In genomic region chr3:33439421-33440327, GRCh38 we compare ENCODE assay signal across 8 cellular contexts.
DNase-seq lines count a peak whose midpoint lies in the region; TF ChIP-seq lines count a peak whose summit lies in the region.

No MANE protein-coding gene starts in this region.

- POLR2A ChIA-PET in HEK293T (lab: Yijun Ruan, JAX), result interaction anchor here (0.6 to 4.9 kb wide), 7 partner anchors 12 to 870 kb away, joined by 3 to 54 read pairs (median 4); partner anchors contain the start of gene PDCD6IP

- peak overlapping the region; percentile 95 for H3K4me3 ChIP-seq in NB4 (ENCODE audit: low read depth, low read length)
- H3K4me3 ChIP-seq in mucosa of stomach (ENCODE audit: low read length), result peak overlapping the region; percentile 78

- DNase-seq in NCI-H510A treated with DMSO at 0.1 percent for 48 hours (lab: John Stamatoyannopoulos, UW) (peak; percentile 15), NCI-H510A (lab: John Stamatoyannopoulos, UW) (no peak), HEK293T (ENCODE audit: extremely low spot score) (peak; percentile 45), NB4 (ENCODE audit: low read depth) (peak; percentile 65), activated T-cell treated with anti-CD3 and anti-CD28 coated beads for 48 hours (ENCODE audit: low read depth) (peak; percentile 40), erythroblast (lab: John Stamatoyannopoulos, UW) (peak; percentile 76 to 91)
- peak; percentile 29 for DNase-seq in stimulated activated naive CD4-positive, alpha-beta T cell treated with Interleukin-2 at 50 U/mL for 16 hours (lab: John Stamatoyannopoulos, UW)

- TF ChIP-seq CTCF in NB4 (IDR thresholded peaks at IDR 0.05; ENCODE audit: low read depth, low read length), result no peak

- no peaks in the 10 kb centered on the region for H3K27me3 ChIP-seq in mucosa of stomach (ENCODE audit: control insufficient read depth, insufficient read depth, low read length)

- no peaks in the 10 kb centered on the region for H3K36me3 ChIP-seq in mucosa of stomach (ENCODE audit: control insufficient read depth, insufficient read depth, low read length)

- TF ChIP-seq POLR2A in NB4 (IDR thresholded peaks at IDR 0.05; ENCODE audit: extremely low read depth, insufficient read length) (no peak), erythroblast (IDR thresholded peaks at IDR 0.05; ENCODE audit: low read length) (no peak)

- H3K9me3 ChIP-seq in mucosa of stomach (ENCODE audit: control insufficient read depth, low read length), result no peaks in the 10 kb centered on the region

- H3K4me1 ChIP-seq in mucosa of stomach (ENCODE audit: control insufficient read depth, insufficient read depth, low read length), result peaks cover 38% of the 10 kb centered on the region

- CTCF ChIA-PET in HEK293T (lab: Yijun Ruan, JAX), result interaction anchor here (0.9 to 1.2 kb wide), 3 partner anchors 9 to 477 kb away, joined by 3 to 5 read pairs (median 3); no protein-coding TSS in a partner anchor

- peak overlapping the region; percentile 86 for H3K9ac ChIP-seq in mucosa of stomach (ENCODE audit: low read length)

TF ChIP-seq in HEK293T, 16 proteins besides CTCF, POLR2A, EP300 and RAD21:
- TF ChIP-seq L3MBTL2 (conservative IDR thresholded peaks at IDR 0.05) (peak; percentile 71), NFRKB (IDR thresholded peaks at IDR 0.05) (no peak), FOXA1 (IDR thresholded peaks at IDR 0.05) (no peak), ARNT (IDR thresholded peaks at IDR 0.05) (no peak), BHLHE40 (IDR thresholded peaks at IDR 0.05; ENCODE audit: borderline replicate concordance) (no peak), FOXK2 (IDR thresholded peaks at IDR 0.05) (no peak), PKNOX1 (IDR thresholded peaks at IDR 0.05) (no peak), FOXM1 (IDR thresholded peaks at IDR 0.05; ENCODE audit: borderline replicate concordance) (0 out of 2 replicates have a peak, but pooled peaks have one; percentile 17)
